In the genomic region with DNA sequence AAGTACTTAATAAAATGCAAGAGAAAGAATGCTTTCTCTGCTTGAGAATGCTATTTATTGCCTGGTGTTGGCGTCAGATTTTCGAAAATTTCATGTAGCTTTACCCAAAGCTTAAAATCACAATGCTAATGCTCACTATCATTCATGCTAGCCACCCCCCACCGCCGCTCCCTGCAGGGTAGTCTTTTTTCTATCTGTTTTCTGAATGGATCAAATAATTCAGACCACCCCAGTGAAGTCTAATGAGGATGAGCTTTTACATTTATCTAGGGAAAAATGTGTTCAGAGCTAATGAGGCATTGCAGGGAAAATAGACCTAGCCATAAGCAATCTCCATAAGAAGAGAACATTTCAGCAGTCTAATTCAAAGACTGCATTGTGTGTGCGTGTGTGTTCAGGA, we compare ENCODE assay signal across 18 cellular contexts.
"Had no signal": no experiment of that assay in that cellular context is flagged by ENCODE, and none has a peak within 500 bp of the region (broad histone marks: within the 10 kb centered on the region; RNA-seq: fewer than 3 reads in every experiment).

No MANE protein-coding gene starts in this region.

- H3K4me3 Mint-ChIP-seq: activated CD4-positive, alpha-beta T cell treated with anti-CD3 and anti-CD28 coated beads, Interleukin-2, amount 10 ng/mL, durations not matched to agents 24 days and 14 days; activated CD8-positive, alpha-beta T cell treated with anti-CD3 and anti-CD28 coated beads for 36 hours; activated naive CD4-positive, alpha-beta T cell treated with anti-CD3 and anti-CD28 coated beads for 36 hours; naive B cell; stimulated activated effector memory CD8-positive, alpha-beta T cell treated with anti-CD3 and anti-CD28 coated beads, Interleukin-12 subunit alpha, Interleukin-12 subunit beta, amount 100 ng/mL, for 72 hours had no signal

- H3K4me2 ChIP-seq: hepatocyte had no signal

- H3K79me2 ChIP-seq: hepatocyte, parathyroid adenoma had no signal

- H3K9ac ChIP-seq: parathyroid adenoma had no signal

- H3K4me1 Mint-ChIP-seq: activated CD4-positive, alpha-beta T cell treated with anti-CD3 and anti-CD28 coated beads, Interleukin-2, amount 10 ng/mL, durations not matched to agents 24 days and 14 days; naive B cell; stimulated activated effector memory CD8-positive, alpha-beta T cell treated with anti-CD3 and anti-CD28 coated beads, Interleukin-12 subunit alpha, Interleukin-12 subunit beta, amount 100 ng/mL, for 72 hours had no signal

- H3K4me1 ChIP-seq: body of pancreas, parathyroid adenoma, stomach, vagina had no signal

- H3K36me3 ChIP-seq: stomach, vagina had no signal

- H2AFZ ChIP-seq: hepatocyte, parathyroid adenoma had no signal

- H3K27me3 Mint-ChIP-seq: activated CD4-positive, alpha-beta T cell treated with anti-CD3 and anti-CD28 coated beads, Interleukin-2, amount 10 ng/mL, durations not matched to agents 24 days and 14 days; activated CD8-positive, alpha-beta T cell treated with anti-CD3 and anti-CD28 coated beads for 36 hours; naive B cell had no signal

- H3K27ac Mint-ChIP-seq: activated CD4-positive, alpha-beta T cell treated with anti-CD3 and anti-CD28 coated beads, Interleukin-2, amount 10 ng/mL, durations not matched to agents 24 days and 14 days; activated CD8-positive, alpha-beta T cell treated with anti-CD3 and anti-CD28 coated beads for 36 hours; activated naive CD4-positive, alpha-beta T cell treated with anti-CD3 and anti-CD28 coated beads for 36 hours; naive B cell; stimulated activated effector memory CD8-positive, alpha-beta T cell treated with anti-CD3 and anti-CD28 coated beads, Interleukin-12 subunit alpha, Interleukin-12 subunit beta, amount 100 ng/mL, for 72 hours had no signal

- DNase-seq: activated CD4-positive, alpha-beta T cell treated with anti-CD3 and anti-CD28 coated beads, Interleukin-2, amount 10 ng/mL, durations not matched to agents 24 days and 14 days; activated CD8-positive, alpha-beta T cell treated with anti-CD3 and anti-CD28 coated beads for 36 hours; activated naive CD4-positive, alpha-beta T cell treated with anti-CD3 and anti-CD28 coated beads for 36 hours; activated T-cell treated with anti-CD3 and anti-CD28 coated beads, Interleukin-2, amount 50 U/mL, for 1 hour; body of pancreas; foreskin keratinocyte; kidney; mammary epithelial cell; naive B cell; stimulated activated CD4-positive, alpha-beta T cell treated with anti-CD3 and anti-CD28 coated beads, Interleukin-4, amount 100 ng/mL, for 24 hours; stomach; T1000; trophoblast cell had no signal

- H3K4me3 ChIP-seq: body of pancreas, hepatocyte, stomach, vagina had no signal

- H3K27ac ChIP-seq: body of pancreas, epithelial cell of prostate, foreskin keratinocyte, hepatocyte, parathyroid adenoma, stomach, vagina had no signal

- H3K36me3 Mint-ChIP-seq: naive B cell; stimulated activated effector memory CD8-positive, alpha-beta T cell treated with anti-CD3 and anti-CD28 coated beads, Interleukin-12 subunit alpha, Interleukin-12 subunit beta, amount 100 ng/mL, for 72 hours had no signal

- H3K27me3 ChIP-seq: body of pancreas, foreskin keratinocyte, hepatocyte, stomach, vagina had no signal

- H3K9me3 ChIP-seq: body of pancreas, stomach, vagina had no signal
